9 cellular contexts compared by ENCODE assay signal in the genomic region with DNA sequence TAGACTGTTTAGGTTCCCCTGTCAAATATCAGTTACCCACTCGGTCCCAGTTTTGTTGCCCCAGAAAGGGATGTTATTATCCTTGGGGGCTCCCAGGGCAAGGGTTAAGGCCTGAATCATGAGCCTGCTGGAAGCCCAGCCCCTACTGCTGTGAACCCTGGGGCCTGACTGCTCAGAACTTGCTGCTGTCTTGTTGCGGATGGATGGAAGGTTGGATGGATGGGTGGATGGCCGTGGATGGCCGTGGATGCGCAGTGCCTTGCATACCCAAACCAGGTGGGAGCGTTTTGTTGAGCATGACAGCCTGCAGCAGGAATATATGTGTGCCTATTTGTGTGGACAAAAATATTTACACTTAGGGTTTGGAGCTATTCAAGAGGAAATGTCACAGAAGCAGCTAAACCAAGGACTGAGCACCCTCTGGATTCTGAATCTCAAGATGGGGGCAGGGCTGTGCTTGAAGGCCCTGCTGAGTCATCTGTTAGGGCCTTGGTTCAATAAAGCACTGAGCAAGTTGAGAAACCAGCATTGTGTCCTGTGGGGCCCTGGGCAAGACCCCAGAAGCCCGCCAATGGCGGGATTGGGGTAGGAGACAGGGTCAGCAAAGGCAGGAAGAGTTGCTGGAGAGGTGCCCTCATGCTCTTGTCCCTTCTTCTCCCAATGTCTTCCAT.
A peak's percentile ranks its signal among the peaks of the same experiment; 100 is the strongest.
DNase-seq lines count a peak whose midpoint lies in the region; ATAC-seq lines count a peak whose summit lies in the region.
"Had no signal": no experiment of that assay in that cellular context is flagged by ENCODE, and none has a peak within 500 bp of the region (broad histone marks: within the 10 kb centered on the region; RNA-seq: fewer than 3 reads in every experiment).

No MANE protein-coding gene starts in this region.

- peaks cover 68% of the 10 kb centered on the region for H3K36me3 Mint-ChIP-seq in T-helper 2 cell treated with Interferon-gamma antibody and Interleukin-4, amounts not matched to agents 5 μg/mL and 100 μg/mL, for 36 hours (ENCODE audit: low read depth)

- ATAC-seq in GM21529 (IDR thresholded peaks at IDR 0.05; ENCODE audit: unreplicated experiment) = no peak

- H3K4me1 Mint-ChIP-seq in T-helper 2 cell treated with Interferon-gamma antibody and Interleukin-4, amounts not matched to agents 5 μg/mL and 100 μg/mL, for 36 hours (ENCODE audit: low read depth) = peaks cover 48% of the 10 kb centered on the region

- no peaks in the 10 kb centered on the region for H3K9me3 Mint-ChIP-seq in T-helper 2 cell treated with Interferon-gamma antibody and Interleukin-4, amounts not matched to agents 5 μg/mL and 100 μg/mL, for 36 hours

- H3K27me3 Mint-ChIP-seq in T-helper 2 cell treated with Interferon-gamma antibody and Interleukin-4, amounts not matched to agents 5 μg/mL and 100 μg/mL, for 36 hours (ENCODE audit: low read depth) = no peaks in the 10 kb centered on the region

- H3K27ac ChIP-seq in angular gyrus (ENCODE audit: low read depth, low read length) (peak overlapping the region; percentile 58), substantia nigra (ENCODE audit: low read depth, low read length, poor library complexity, severe bottlenecking) (peak overlapping the region; percentile 49)

- no peak overlapping the region for H3K4me3 Mint-ChIP-seq in T-helper 2 cell treated with Interferon-gamma antibody and Interleukin-4, amounts not matched to agents 5 μg/mL and 100 μg/mL, for 36 hours

- no peak for DNase-seq in T-helper 2 cell treated with Interferon-gamma antibody and Interleukin-4, amounts not matched to agents 5 μg/mL and 100 μg/mL, for 36 hours (ENCODE audit: low spot score)
- no peak for DNase-seq in T-helper 2 cell
- peak; percentile 76 for DNase-seq in iris pigment epithelial cell (ENCODE audit: low read depth)
- DNase-seq in substantia nigra (lab: John Stamatoyannopoulos, UW) = peak in 2 of 49 donors; percentile 29 to 48
- no peak for DNase-seq in hippocampal formation (lab: John Stamatoyannopoulos, UW)
- no peak for DNase-seq in SIG-M5 (lab: John Stamatoyannopoulos, UW)
- DNase-seq: NCI-H82 had no signal

- H3K27ac Mint-ChIP-seq in T-helper 2 cell treated with Interferon-gamma antibody and Interleukin-4, amounts not matched to agents 5 μg/mL and 100 μg/mL, for 36 hours = peak overlapping the region; percentile 81
